ENCODE assay signal across 1 cellular context in genomic region chr9:84860423-84861115, GRCh38.
TF ChIP-seq lines count a peak whose summit lies in the region.

No MANE protein-coding gene starts in this region.

TF ChIP-seq in H1, 55 proteins besides CTCF, POLR2A, EP300 and RAD21:
- no peak for TF ChIP-seq BCL11A (IDR thresholded peaks at IDR 0.05; ENCODE audit: low read depth in 2 of 2, low read length in 2 of 2)
- TF ChIP-seq NRF1 (IDR thresholded peaks at IDR 0.05; ENCODE audit: low read depth, low read length): no peak
- TF ChIP-seq, protein P1, sequence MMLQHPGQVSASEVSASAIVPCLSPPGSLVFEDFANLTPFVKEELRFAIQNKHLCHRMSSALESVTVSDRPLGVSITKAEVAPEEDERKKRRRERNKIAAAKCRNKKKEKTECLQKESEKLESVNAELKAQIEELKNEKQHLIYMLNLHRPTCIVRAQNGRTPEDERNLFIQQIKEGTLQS (IDR thresholded peaks at IDR 0.05; ENCODE audit: insufficient read depth, low read depth, low read length): no peak
- TF ChIP-seq, protein P2, sequence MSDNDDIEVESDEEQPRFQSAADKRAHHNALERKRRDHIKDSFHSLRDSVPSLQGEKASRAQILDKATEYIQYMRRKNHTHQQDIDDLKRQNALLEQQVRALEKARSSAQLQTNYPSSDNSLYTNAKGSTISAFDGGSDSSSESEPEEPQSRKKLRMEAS (IDR thresholded peaks at IDR 0.05): no peak
- no peak for TF ChIP-seq SP2 (IDR thresholded peaks at IDR 0.05; ENCODE audit: low read length)
- TF ChIP-seq CEBPB (IDR thresholded peaks at IDR 0.05; ENCODE audit: low read depth, low read length): no peak
- no peak for TF ChIP-seq TEAD4 (IDR thresholded peaks at IDR 0.05; ENCODE audit: low read depth, low read length)
- no peak for TF ChIP-seq CHD2 (IDR thresholded peaks at IDR 0.05; ENCODE audit: low read length)
- no peak for TF ChIP-seq CREB1 (IDR thresholded peaks at IDR 0.05)
TF ChIP-seq in H1: peak in this region for 0.
